In the genomic region with DNA sequence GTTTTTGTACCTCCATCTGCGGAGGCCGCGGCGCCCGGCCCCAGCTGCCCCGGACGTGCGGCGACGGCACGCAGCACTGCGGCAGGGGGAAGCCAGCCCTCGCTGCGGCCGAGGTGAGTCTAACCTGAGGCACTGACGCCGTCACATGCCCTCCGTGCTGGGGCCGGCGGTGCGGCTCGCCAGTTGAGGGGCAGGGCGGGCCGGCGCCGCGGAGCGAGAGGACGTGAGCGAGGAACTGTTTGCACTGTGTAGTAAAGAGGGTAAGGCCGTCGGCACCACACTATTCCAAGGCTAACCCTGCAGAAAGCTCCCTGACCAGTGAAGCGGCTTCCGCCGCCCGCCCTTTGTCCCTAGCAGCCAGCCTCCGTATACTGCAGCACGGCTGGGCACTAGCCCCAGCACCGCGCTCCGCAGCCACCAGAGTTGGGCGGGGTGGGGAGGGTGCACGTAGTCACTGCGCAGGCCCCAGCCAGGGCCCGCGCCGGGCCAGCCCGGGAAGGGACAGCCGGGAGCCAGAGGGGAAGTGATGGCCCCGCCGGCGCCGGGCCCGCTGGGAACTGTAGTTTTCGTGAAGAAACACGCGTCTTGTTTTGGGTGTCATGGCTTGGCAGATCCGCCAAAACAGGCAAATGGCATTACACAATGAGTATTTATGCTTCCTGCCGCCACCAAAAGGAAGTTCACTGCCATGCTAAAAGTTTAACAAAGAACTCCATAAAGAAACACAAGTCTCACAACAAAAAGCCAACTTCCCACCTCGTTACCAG, we compare ENCODE assay signal across 8 cellular contexts. TPM values are rescaled to one million over a fixed set of nuclear protein-coding genes. Genes with fewer than 3 reads are reported as not detected.
DNase-seq lines count a peak whose midpoint lies in the region; TF ChIP-seq lines count a peak whose summit lies in the region.

No MANE protein-coding gene starts in this region.

- H3K4me3 ChIP-seq in LNCaP clone FGC (ENCODE audit: low read depth, low read length), result peak overlapping the region; percentile 70
- peak overlapping the region; percentile 87 for H3K4me3 ChIP-seq in fibroblast of the aortic adventitia (ENCODE audit: low read depth, low read length)

- no peaks in the 10 kb centered on the region for H3K9me3 Mint-ChIP-seq in nephron

- peaks cover 31% of the 10 kb centered on the region for H3K4me1 Mint-ChIP-seq in nephron

- TF ChIP-seq CTCF in LNCaP clone FGC (IDR thresholded peaks at IDR 0.05; ENCODE audit: control insufficient read depth, extremely low read depth, insufficient read depth) (no peak), RWPE1 (conservative IDR thresholded peaks at IDR 0.05; ENCODE audit: low read depth) (peak; percentile 46), fibroblast of the aortic adventitia (IDR thresholded peaks at IDR 0.05; ENCODE audit: insufficient read depth, low read length) (no peak), nephron (IDR thresholded peaks at IDR 0.05; ENCODE audit: unreplicated experiment in 3 of 3) (peak in 1 of 3 experiments; percentile 55)

- POLR2A ChIA-PET in RWPE1 (lab: Yijun Ruan, JAX; ENCODE audit: low non-redundant PET), result no interaction called here

- peak; percentile 100 for DNase-seq in EL
- DNase-seq in H4 (ENCODE audit: low spot score), result peak; percentile 93
- DNase-seq in LNCaP clone FGC (ENCODE audit: low read depth), result peak; percentile 98
- DNase-seq in RWPE1 (ENCODE audit: low spot score), result peak; percentile 96
- DNase-seq in activated T-helper 9 cell treated with anti-CD3 and anti-CD28 coated beads, Interleukin-2, amount 50 U/mL, for 16 hours (ENCODE audit: low read depth), result peak; percentile 85
- DNase-seq in fibroblast of the aortic adventitia (ENCODE audit: low read depth), result peak; percentile 92
- DNase-seq in stimulated activated naive CD4-positive, alpha-beta T cell treated with Interleukin-2 at 50 U/mL for 16 hours (lab: John Stamatoyannopoulos, UW), result peak; percentile 92

- peaks cover 13% of the 10 kb centered on the region for H3K36me3 Mint-ChIP-seq in nephron (ENCODE audit: low read depth)

- H3K27ac Mint-ChIP-seq in nephron, result peak overlapping the region; percentile 82 to 97 (median 86)

- peak overlapping the region; percentile 89 to 96 (median 92) for H3K4me3 Mint-ChIP-seq in nephron

- no peaks in the 10 kb centered on the region for H3K27me3 Mint-ChIP-seq in nephron (ENCODE audit: low read depth)

- peak overlapping the region; percentile 100 for H3K27ac ChIP-seq in RWPE1

- CTCF ChIA-PET in RWPE1 (lab: Yijun Ruan, JAX), result interaction anchor here (0.6 to 0.9 kb wide), 7 partner anchors 12 to 1222 kb away, joined by 3 to 6 read pairs (median 3); no protein-coding TSS in a partner anchor

RNA-seq across cellular contexts. Expression of a gene that starts 0.6 kb away (rescaled TPM):
- 13.9 and 22.6 TPM in 2 replicates for total RNA-seq in H4 (2014; rRNA removed; shearing (Covaris generic))
- 63.2 and 218 TPM in 2 replicates for total RNA-seq in fibroblast of the aortic adventitia (ENCODE audit: low replicate concordance)

Comparison
In these comparisons a context has a peak if more than half of its experiments do, and no peak if none do; other contexts are left out.
1. Peak in every context shown above with its lines: DNase-seq, H3K4me3 ChIP-seq and H3K27ac ChIP-seq.